In the genomic region with DNA sequence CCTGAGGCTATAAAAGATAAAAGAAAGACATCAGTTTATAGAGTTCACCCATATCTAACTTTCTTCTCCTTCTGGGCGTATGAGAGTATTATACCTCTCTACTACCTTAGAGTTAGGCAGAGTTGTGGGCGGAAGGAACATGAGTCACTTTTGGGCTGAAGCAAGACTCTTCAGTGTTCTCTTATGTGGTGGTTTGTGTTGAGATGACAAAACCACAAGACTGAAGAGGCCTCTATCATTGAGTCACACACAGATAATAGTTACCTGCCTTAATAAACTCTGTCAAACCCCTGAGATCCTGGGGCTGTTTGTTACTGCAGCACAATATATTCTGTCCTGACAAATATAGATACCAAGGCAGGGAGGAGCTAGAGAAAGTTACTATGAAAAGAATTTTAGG, we compare ENCODE assay signal across 8 cellular contexts.
DNase-seq lines count a peak whose midpoint lies in the region; ATAC-seq and TF ChIP-seq lines count a peak whose summit lies in the region.

No MANE protein-coding gene starts in this region.

- peaks cover 52% of the 10 kb centered on the region for H3F3A ChIP-seq in neural progenitor cell (ENCODE audit: low read depth)

- CTCF ChIA-PET in HEK293 (lab: Yijun Ruan, JAX) = no interaction called here

- H4K20me1 ChIP-seq in neural progenitor cell (ENCODE audit: low read depth) = peaks cover 100% of the 10 kb centered on the region

- H3K4me1 ChIP-seq in HEK293 (ENCODE audit: control insufficient read depth, insufficient read depth, low read length) = peaks cover 21% of the 10 kb centered on the region
- H3K4me1 ChIP-seq in neural progenitor cell = peaks cover 60% of the 10 kb centered on the region

- peaks cover 7% of the 10 kb centered on the region for H3K36me3 Mint-ChIP-seq in effector memory CD8-positive, alpha-beta T cell (ENCODE audit: insufficient read depth)
- H3K36me3 Mint-ChIP-seq in neural progenitor cell = peaks cover 5% of the 10 kb centered on the region

- peaks cover 100% of the 10 kb centered on the region for H3K79me2 ChIP-seq in neural progenitor cell (ENCODE audit: low read depth)

- peak; percentile 88 for ATAC-seq in GM18499 (IDR thresholded peaks at IDR 0.05; ENCODE audit: insufficient read depth, unreplicated experiment)
- ATAC-seq in effector memory CD8-positive, alpha-beta T cell (replicated peaks) = peak; percentile 99
- peak; percentile 98 for ATAC-seq in stimulated activated naive CD8-positive, alpha-beta T cell treated with anti-CD3 and anti-CD28 coated beads, Interleukin-15, Interleukin-2, amounts not matched to agents 100 U/mL and 50 U/mL, for 24 hours

- H3K27ac ChIP-seq in HEK293 (ENCODE audit: extremely low read depth, low read depth, low read length) (no peak overlapping the region), neural progenitor cell (no peak overlapping the region)

- no peak overlapping the region for H2AFZ ChIP-seq in neural progenitor cell (replicated peaks)

- H3K4me3 Mint-ChIP-seq in effector memory CD8-positive, alpha-beta T cell = no peak overlapping the region
- no peak overlapping the region for H3K4me3 Mint-ChIP-seq in neural progenitor cell

- H3K36me3 ChIP-seq in HEK293 (ENCODE audit: control insufficient read depth in 2 of 2, insufficient read depth in 1 of 2, low read length in 2 of 2) = no peaks in the 10 kb centered on the region
- H3K36me3 ChIP-seq in neural progenitor cell = no peaks in the 10 kb centered on the region

- TF ChIP-seq CTCF in HEK293 (tag by site-specific recombination; IDR thresholded peaks at IDR 0.05) (no peak), neural progenitor cell (IDR thresholded peaks at IDR 0.05) (no peak)

- no peaks in the 10 kb centered on the region for H3K27me3 Mint-ChIP-seq in effector memory CD8-positive, alpha-beta T cell
- no peaks in the 10 kb centered on the region for H3K27me3 Mint-ChIP-seq in neural progenitor cell (ENCODE audit: insufficient read depth, low read depth)

- H3K9me3 Mint-ChIP-seq in effector memory CD8-positive, alpha-beta T cell = peaks cover 4 to 8% of the 10 kb centered on the region in 2 donors
- no peaks in the 10 kb centered on the region for H3K9me3 Mint-ChIP-seq in neural progenitor cell

- no peak overlapping the region for H3K9ac ChIP-seq in neural progenitor cell

- POLR2A ChIA-PET in HEK293 (lab: Yijun Ruan, JAX) = no interaction called here

- no peak overlapping the region for H3K4me2 ChIP-seq in neural progenitor cell

- no peaks in the 10 kb centered on the region for H3K27me3 ChIP-seq in neural progenitor cell

- H3K27ac Mint-ChIP-seq in effector memory CD8-positive, alpha-beta T cell = peak overlapping the region; percentile 86 to 93
- no peak overlapping the region for H3K27ac Mint-ChIP-seq in neural progenitor cell

- peaks cover 18 to 34% of the 10 kb centered on the region in 2 donors for H3K4me1 Mint-ChIP-seq in effector memory CD8-positive, alpha-beta T cell (ENCODE audit: low read depth in 2 of 2)
- peaks cover 52% of the 10 kb centered on the region for H3K4me1 Mint-ChIP-seq in neural progenitor cell

- H3K9me3 ChIP-seq in HEK293 (ENCODE audit: control insufficient read depth, insufficient read depth, low read depth, low read length) = no peaks in the 10 kb centered on the region
- H3K9me3 ChIP-seq in neural progenitor cell (ENCODE audit: low read depth) = no peaks in the 10 kb centered on the region

- no peak overlapping the region for H3K4me3 ChIP-seq in HEK293 (ENCODE audit: low read depth, low read length)
- H3K4me3 ChIP-seq in neural progenitor cell = no peak overlapping the region

- peak; percentile 88 for DNase-seq in NOMO-1 treated with dmso at 0.1 percent for 144 hours (lab: John Stamatoyannopoulos, UW; ENCODE audit: unreplicated experiment)
- DNase-seq in effector memory CD8-positive, alpha-beta T cell = peak in 2 of 3 experiments; percentile 32 to 46
- DNase-seq in stimulated activated naive CD8-positive, alpha-beta T cell treated with anti-CD3 and anti-CD28 coated beads, Interleukin-15, Interleukin-2, amounts not matched to agents 100 U/mL and 50 U/mL, for 24 hours = peak; percentile 48
- DNase-seq in AG08395 (ENCODE audit: low spot score) = no peak
- no peak for DNase-seq in neural progenitor cell (ENCODE audit: low spot score)
- no peak for DNase-seq in cerebellar nuclear complex (lab: John Stamatoyannopoulos, UW)

TF ChIP-seq in HEK293, 187 proteins besides CTCF, POLR2A, EP300 and RAD21:
- no peak for TF ChIP-seq ZFP41 (tag by site-specific recombination; IDR thresholded peaks at IDR 0.05; ENCODE audit: borderline replicate concordance)
- 0 out of 2 replicates have a peak, but pooled peaks have one; percentile 32 for TF ChIP-seq SP7 (tag by site-specific recombination; IDR thresholded peaks at IDR 0.05)
- TF ChIP-seq RBAK (tag by site-specific recombination; IDR thresholded peaks at IDR 0.05) = peak; percentile 94
- no peak for TF ChIP-seq ZNF626 (tag by site-specific recombination; IDR thresholded peaks at IDR 0.05)
- no peak for TF ChIP-seq ZNF544 (tag by site-specific recombination; IDR thresholded peaks at IDR 0.05)
- TF ChIP-seq ZNF37A (tag by site-specific recombination; IDR thresholded peaks at IDR 0.05) = no peak
- TF ChIP-seq SETDB1 (IDR thresholded peaks at IDR 0.05; ENCODE audit: insufficient read length, low read length) = peak; percentile 53
- TF ChIP-seq ZNF596 (tag by site-specific recombination; IDR thresholded peaks at IDR 0.05) = 0 out of 2 replicates have a peak, but pooled peaks have one; percentile 5
- peak; percentile 14; the same call in 1 of the 2 replicates for TF ChIP-seq TRIM28 (IDR thresholded peaks at IDR 0.05; ENCODE audit: borderline replicate concordance, low read length)
- no peak for TF ChIP-seq ZNF404 (tag by site-specific recombination; IDR thresholded peaks at IDR 0.05)
- no peak for TF ChIP-seq ZNF10 (tag by site-specific recombination; IDR thresholded peaks at IDR 0.05)
- no peak for TF ChIP-seq KLF1 (tag by site-specific recombination; IDR thresholded peaks at IDR 0.05)
- TF ChIP-seq ZNF184 (tag by site-specific recombination; IDR thresholded peaks at IDR 0.05) = no peak

Comparison
In these comparisons a context has a peak if more than half of its experiments do, and no peak if none do; other contexts are left out.
1. DNase-seq: peak in NOMO-1 treated with dmso at 0.1 percent for 144 hours (single experiment), effector memory CD8-positive, alpha-beta T cell (2 of 3) and stimulated activated naive CD8-positive, alpha-beta T cell treated with anti-CD3 and anti-CD28 coated beads, Interleukin-15, Interleukin-2, amounts not matched to agents 100 U/mL and 50 U/mL, for 24 hours (single experiment); none in AG08395 (single experiment), neural progenitor cell (single experiment) and cerebellar nuclear complex (0 of 2).
2. Peak in every context shown above with its lines, with median percentiles within 50 percentile points of each other: ATAC-seq.